Comparison of ENCODE assay signal across 27 cellular contexts in genomic region chr12:63782466-63782865, GRCh38.
"Had no signal": no experiment of that assay in that cellular context is flagged by ENCODE, and none has a peak within 500 bp of the region (broad histone marks: within the 10 kb centered on the region; RNA-seq: fewer than 3 reads in every experiment).

No MANE protein-coding gene starts in this region.

- H3K9me3 Mint-ChIP-seq: activated CD4-positive, alpha-beta memory T cell treated with anti-CD3 and anti-CD28 coated beads, Interleukin-2, amount 10 ng/mL, durations not matched to agents 7 days and 5 days; activated T-cell treated with anti-CD3 and anti-CD28 coated beads, Interleukin-2, amount 50 U/mL, for 4 hours; activated T-helper 17 cell treated with anti-CD3 and anti-CD28 coated beads, Interleukin-2, amount 50 U/mL, for 72 hours; effector memory CD8-positive, alpha-beta T cell; immature natural killer cell; natural killer cell had no signal

- H3K9me3 ChIP-seq: gastroesophageal sphincter, neutrophil, right lobe of liver, thoracic aorta, vagina had no signal

- H3K4me3 Mint-ChIP-seq: activated CD4-positive, alpha-beta memory T cell treated with anti-CD3 and anti-CD28 coated beads, Interleukin-2, amount 10 ng/mL, durations not matched to agents 7 days and 5 days; activated T-cell treated with anti-CD3 and anti-CD28 coated beads, Interleukin-2, amount 50 U/mL, for 4 hours; activated T-helper 17 cell treated with anti-CD3 and anti-CD28 coated beads, Interleukin-2, amount 50 U/mL, for 72 hours; effector memory CD8-positive, alpha-beta T cell; natural killer cell had no signal

- H3K27ac ChIP-seq: gastroesophageal sphincter, neutrophil, right lobe of liver, thoracic aorta, vagina, WERI-Rb-1 had no signal

- H3K27ac Mint-ChIP-seq: activated CD4-positive, alpha-beta memory T cell treated with anti-CD3 and anti-CD28 coated beads, Interleukin-2, amount 10 ng/mL, durations not matched to agents 7 days and 5 days; activated T-helper 17 cell treated with anti-CD3 and anti-CD28 coated beads, Interleukin-2, amount 50 U/mL, for 72 hours; natural killer cell; progenitor cell of endocrine pancreas had no signal

- H3K27me3 Mint-ChIP-seq: activated T-helper 17 cell treated with anti-CD3 and anti-CD28 coated beads, Interleukin-2, amount 50 U/mL, for 72 hours; effector memory CD8-positive, alpha-beta T cell had no signal

- H3K36me3 ChIP-seq: neutrophil had no signal

- H3K4me3 ChIP-seq: gastroesophageal sphincter, right lobe of liver, thoracic aorta, vagina had no signal

- DNase-seq: activated CD4-positive, alpha-beta memory T cell treated with anti-CD3 and anti-CD28 coated beads, Interleukin-2, amount 10 ng/mL, durations not matched to agents 7 days and 5 days; activated CD4-positive, alpha-beta T cell treated with anti-CD3 and anti-CD28 coated beads for 48 hours; activated gamma-delta T cell treated with Interleukin-2 at 50 U/mL for 16 hours; activated naive CD4-positive, alpha-beta T cell treated with anti-CD3 and anti-CD28 coated beads, Interleukin-2, amount 50 U/mL, for 16 hours; activated T-cell treated with anti-CD3 and anti-CD28 coated beads, Interleukin-2, amount 50 U/mL, for 4 hours; amniotic stem cell; caudate nucleus; cortex of kidney; effector memory CD8-positive, alpha-beta T cell; erythroblast; head of caudate nucleus; hypothalamus; immature natural killer cell; mesenchymal stem cell; natural killer cell; right lobe of liver; stimulated activated CD4-positive, alpha-beta T cell treated with anti-CD3 and anti-CD28 coated beads, Interleukin-2, amount 100 ng/mL, for 48 hours; stimulated activated naive CD4-positive, alpha-beta T cell treated with Interleukin-2 at 50 U/mL for 16 hours; trophoblast cell; WERI-Rb-1 had no signal

- H3K27me3 ChIP-seq: gastroesophageal sphincter, neutrophil, right lobe of liver, vagina had no signal

- ATAC-seq: activated CD4-positive, CD25-positive, alpha-beta regulatory T cell treated with anti-CD3 and anti-CD28 coated beads, Interleukin-2, amount 50 U/mL, for 24 hours; activated T-cell treated with anti-CD3 and anti-CD28 coated beads, Interleukin-2, amount 50 U/mL, for 4 hours; activated T-helper 17 cell treated with anti-CD3 and anti-CD28 coated beads, Interleukin-2, amount 50 U/mL, for 72 hours; effector memory CD8-positive, alpha-beta T cell; gastroesophageal sphincter; natural killer cell; right lobe of liver had no signal
